ENCODE assay signal across 22 cellular contexts in genomic region chr15:85595804-85596536, GRCh38.
A peak's percentile ranks its signal among the peaks of the same experiment; 100 is the strongest.
DNase-seq lines count a peak whose midpoint lies in the region; ATAC-seq and TF ChIP-seq lines count a peak whose summit lies in the region.
"Had no signal": no experiment of that assay in that cellular context is flagged by ENCODE, and none has a peak within 500 bp of the region (broad histone marks: within the 10 kb centered on the region; RNA-seq: fewer than 3 reads in every experiment).

No MANE protein-coding gene starts in this region.

- 94 to 97% methylated on average over 4 of the region's 4 CpGs for WGBS in body of pancreas, 2 donors

- POLR2A ChIA-PET in activated CD4-positive, alpha-beta T cell treated with anti-CD3 and anti-CD28 coated beads, Interleukin-2, amount 10 ng/mL, durations not matched to agents 7 days and 5 days (lab: Charles Lee), result no interaction called here
- POLR2A ChIA-PET in CD8-positive, alpha-beta memory T cell (lab: Charles Lee), result no interaction called here
- POLR2A ChIA-PET in naive thymus-derived CD8-positive, alpha-beta T cell (lab: Charles Lee), result no interaction called here

- H3K9me3 Mint-ChIP-seq in activated CD4-positive, alpha-beta T cell treated with anti-CD3 and anti-CD28 coated beads, Interleukin-2, amount 10 ng/mL, durations not matched to agents 7 days and 5 days, result no peaks in the 10 kb centered on the region
- no peaks in the 10 kb centered on the region for H3K9me3 Mint-ChIP-seq in CD8-positive, alpha-beta memory T cell
- no peaks in the 10 kb centered on the region for H3K9me3 Mint-ChIP-seq in activated T-helper 17 cell treated with anti-CD3 and anti-CD28 coated beads, Interleukin-2, amount 50 U/mL, for 72 hours
- no peaks in the 10 kb centered on the region for H3K9me3 Mint-ChIP-seq in naive thymus-derived CD8-positive, alpha-beta T cell
- H3K9me3 Mint-ChIP-seq: activated B cell treated with CpG ODN at 0.5 μM for 24 hours; CD8-positive, alpha-beta T cell had no signal

- H3K27me3 ChIP-seq in CD8-positive, alpha-beta memory T cell (ENCODE audit: insufficient read depth, low read length, poor library complexity, severe bottlenecking), result no peaks in the 10 kb centered on the region
- H3K27me3 ChIP-seq in body of pancreas (no peaks in the 10 kb centered on the region), breast epithelium (no peaks in the 10 kb centered on the region)
- H3K27me3 ChIP-seq: adrenal gland, cardiac muscle cell, esophagus muscularis mucosa, neutrophil, SJCRH30 had no signal

- peaks cover 28% of the 10 kb centered on the region for H3K36me3 Mint-ChIP-seq in activated CD4-positive, alpha-beta T cell treated with anti-CD3 and anti-CD28 coated beads, Interleukin-2, amount 10 ng/mL, durations not matched to agents 7 days and 5 days (ENCODE audit: low read depth)
- peaks cover 0 to 62% (median 5%) of the 10 kb centered on the region in 3 donors for H3K36me3 Mint-ChIP-seq in CD8-positive, alpha-beta memory T cell
- peaks cover 67% of the 10 kb centered on the region for H3K36me3 Mint-ChIP-seq in activated T-helper 17 cell treated with anti-CD3 and anti-CD28 coated beads, Interleukin-2, amount 50 U/mL, for 72 hours (ENCODE audit: low read depth)
- peaks cover 0 to 34% (median 11%) of the 10 kb centered on the region in 3 donors for H3K36me3 Mint-ChIP-seq in naive thymus-derived CD8-positive, alpha-beta T cell

- TF ChIP-seq CTCF in body of pancreas (IDR thresholded peaks at IDR 0.05) (no peak), breast epithelium (IDR thresholded peaks at IDR 0.05) (no peak)

- H3K27ac Mint-ChIP-seq in activated CD4-positive, alpha-beta T cell treated with anti-CD3 and anti-CD28 coated beads, Interleukin-2, amount 10 ng/mL, durations not matched to agents 7 days and 5 days, result peak overlapping the region; percentile 22
- H3K27ac Mint-ChIP-seq in CD8-positive, alpha-beta memory T cell, result peak overlapping the region; percentile 23 to 81 (median 66)
- H3K27ac Mint-ChIP-seq in activated T-helper 17 cell treated with anti-CD3 and anti-CD28 coated beads, Interleukin-2, amount 50 U/mL, for 72 hours, result peak overlapping the region; percentile 78
- peak overlapping the region in 6 of 10 donors; percentile 4 to 78 (median 64) for H3K27ac Mint-ChIP-seq in naive thymus-derived CD8-positive, alpha-beta T cell
- H3K27ac Mint-ChIP-seq: activated B cell treated with CpG ODN at 0.5 μM for 24 hours; CD8-positive, alpha-beta T cell had no signal

- H3K4me3 ChIP-seq in CD8-positive, alpha-beta memory T cell (ENCODE audit: low read length), result no peak overlapping the region
- H3K4me3 ChIP-seq in body of pancreas (no peak overlapping the region), breast epithelium (no peak overlapping the region)
- H3K4me3 ChIP-seq: adrenal gland, cardiac muscle cell, esophagus muscularis mucosa, mucosa of descending colon, SJCRH30, thoracic aorta had no signal

- no peak overlapping the region for H3K4me3 Mint-ChIP-seq in activated CD4-positive, alpha-beta T cell treated with anti-CD3 and anti-CD28 coated beads, Interleukin-2, amount 10 ng/mL, durations not matched to agents 7 days and 5 days
- no peak overlapping the region for H3K4me3 Mint-ChIP-seq in CD8-positive, alpha-beta memory T cell
- peak overlapping the region; percentile 68 for H3K4me3 Mint-ChIP-seq in activated T-helper 17 cell treated with anti-CD3 and anti-CD28 coated beads, Interleukin-2, amount 50 U/mL, for 72 hours
- H3K4me3 Mint-ChIP-seq in naive thymus-derived CD8-positive, alpha-beta T cell, result peak overlapping the region in 1 of 10 donors; percentile 19
- H3K4me3 Mint-ChIP-seq: activated B cell treated with CpG ODN at 0.5 μM for 24 hours; CD8-positive, alpha-beta T cell had no signal

- peaks cover 27% of the 10 kb centered on the region for H3K4me1 ChIP-seq in CD8-positive, alpha-beta memory T cell (ENCODE audit: insufficient read depth, low read length)
- peaks cover 78% of the 10 kb centered on the region for H3K4me1 ChIP-seq in body of pancreas
- peaks cover 0 to 5% of the 10 kb centered on the region in 2 donors for H3K4me1 ChIP-seq in breast epithelium

- TF ChIP-seq POLR2A in body of pancreas (IDR thresholded peaks at IDR 0.05), result no peak
- no peak for TF ChIP-seq POLR2A in breast epithelium (IDR thresholded peaks at IDR 0.05)

- H3K27ac ChIP-seq in CD8-positive, alpha-beta memory T cell (ENCODE audit: low read depth, low read length), result no peak overlapping the region
- H3K27ac ChIP-seq in body of pancreas, result peak overlapping the region in 1 of 4 donors; percentile 18
- H3K27ac ChIP-seq in breast epithelium, result no peak overlapping the region
- H3K27ac ChIP-seq: adrenal gland, cardiac muscle cell, esophagus muscularis mucosa, neutrophil, SJCRH30, thoracic aorta had no signal

- CTCF ChIA-PET in activated CD4-positive, alpha-beta T cell treated with anti-CD3 and anti-CD28 coated beads, Interleukin-2, amount 10 ng/mL, durations not matched to agents 7 days and 5 days (lab: Charles Lee), result no interaction called here
- CTCF ChIA-PET in CD8-positive, alpha-beta memory T cell (lab: Charles Lee), result no interaction called here

- no peak for DNase-seq in activated CD4-positive, alpha-beta T cell treated with anti-CD3 and anti-CD28 coated beads, Interleukin-2, amount 10 ng/mL, durations not matched to agents 7 days and 5 days
- DNase-seq in activated CD4-positive, alpha-beta T cell treated with anti-CD3 and anti-CD28 coated beads for 1 hour, result no peak
- DNase-seq in CD8-positive, alpha-beta memory T cell, result no peak
- no peak for DNase-seq in naive thymus-derived CD8-positive, alpha-beta T cell
- no peak for DNase-seq in HuH-7.5 (ENCODE audit: low spot score)
- DNase-seq in body of pancreas, result no peak
- DNase-seq in breast epithelium (ENCODE audit: low spot score in 2 of 2), result no peak
- DNase-seq: activated B cell treated with CpG ODN at 0.5 μM for 24 hours; adrenal gland; CD8-positive, alpha-beta T cell; DND-41; mucosa of descending colon; NCI-H1694; NCI-H774; OCI-M1; SJCRH30; T-helper 9 cell had no signal

- intact Hi-C loops in body of pancreas (cut with DNase I), result no loop called here
- intact Hi-C loops in breast epithelium (cut with DNase I; ENCODE audit: low total_unique reads), result no loop called here

- H3K36me3 ChIP-seq in CD8-positive, alpha-beta memory T cell (ENCODE audit: insufficient read depth, low read length), result no peaks in the 10 kb centered on the region
- H3K36me3 ChIP-seq in body of pancreas (replicated peaks in 1 of 2; ENCODE audit: insufficient read depth in 1 of 2, low read depth in 2 of 2) (peaks cover 0 to 1% of the 10 kb centered on the region in 2 donors), breast epithelium (no peaks in the 10 kb centered on the region)
- H3K36me3 ChIP-seq: adrenal gland, cardiac muscle cell, thoracic aorta had no signal

- H3K9me3 ChIP-seq in CD8-positive, alpha-beta memory T cell (ENCODE audit: low read length), result no peaks in the 10 kb centered on the region
- H3K9me3 ChIP-seq in body of pancreas (no peaks in the 10 kb centered on the region), breast epithelium (no peaks in the 10 kb centered on the region)
- H3K9me3 ChIP-seq: adrenal gland, esophagus muscularis mucosa, mucosa of descending colon, neutrophil, SJCRH30, thoracic aorta had no signal

- peaks cover 46% of the 10 kb centered on the region for H3K4me1 Mint-ChIP-seq in activated CD4-positive, alpha-beta T cell treated with anti-CD3 and anti-CD28 coated beads, Interleukin-2, amount 10 ng/mL, durations not matched to agents 7 days and 5 days
- peaks cover 40 to 83% (median 80%) of the 10 kb centered on the region in 3 donors for H3K4me1 Mint-ChIP-seq in CD8-positive, alpha-beta memory T cell
- peaks cover 58% of the 10 kb centered on the region for H3K4me1 Mint-ChIP-seq in activated T-helper 17 cell treated with anti-CD3 and anti-CD28 coated beads, Interleukin-2, amount 50 U/mL, for 72 hours
- H3K4me1 Mint-ChIP-seq in naive thymus-derived CD8-positive, alpha-beta T cell, result peaks cover 15 to 44% (median 38%) of the 10 kb centered on the region in 4 donors

- peak; percentile 74 for ATAC-seq in activated T-helper 17 cell treated with anti-CD3 and anti-CD28 coated beads, Interleukin-2, amount 50 U/mL, for 72 hours (replicated peaks)
- no peak for ATAC-seq in naive thymus-derived CD8-positive, alpha-beta T cell
- no peak for ATAC-seq in body of pancreas
- ATAC-seq: CD8-positive, alpha-beta T cell; mucosa of descending colon had no signal

- H3K27me3 Mint-ChIP-seq in activated CD4-positive, alpha-beta T cell treated with anti-CD3 and anti-CD28 coated beads, Interleukin-2, amount 10 ng/mL, durations not matched to agents 7 days and 5 days, result no peaks in the 10 kb centered on the region
- H3K27me3 Mint-ChIP-seq in CD8-positive, alpha-beta memory T cell, result no peaks in the 10 kb centered on the region
- no peaks in the 10 kb centered on the region for H3K27me3 Mint-ChIP-seq in activated T-helper 17 cell treated with anti-CD3 and anti-CD28 coated beads, Interleukin-2, amount 50 U/mL, for 72 hours
- no peaks in the 10 kb centered on the region for H3K27me3 Mint-ChIP-seq in naive thymus-derived CD8-positive, alpha-beta T cell
- H3K27me3 Mint-ChIP-seq: activated B cell treated with CpG ODN at 0.5 μM for 24 hours had no signal

Comparison
In these comparisons a context has a peak if more than half of its experiments do, and no peak if none do; other contexts are left out.
1. H3K27ac Mint-ChIP-seq: peak in every context shown above with its lines; median percentile 78 in activated T-helper 17 cell treated with anti-CD3 and anti-CD28 coated beads, Interleukin-2, amount 50 U/mL, for 72 hours; 66 in CD8-positive, alpha-beta memory T cell; 64 in naive thymus-derived CD8-positive, alpha-beta T cell; 22 in activated CD4-positive, alpha-beta T cell treated with anti-CD3 and anti-CD28 coated beads, Interleukin-2, amount 10 ng/mL, durations not matched to agents 7 days and 5 days.